In genomic region chr2:54455584-54456525, GRCh38 we compare ENCODE assay signal across 1 cellular context.
TF ChIP-seq lines count a peak whose summit lies in the region.

Gene SPTBN1, plus strand, starts transcription at chr2:54456327. Its CDS starts 70,092 bp downstream, at chr2:54526419.

TF ChIP-seq in HepG2, 621 proteins besides CTCF, POLR2A, EP300 and RAD21 (continued from another document and continues in another):
- peak; percentile 51; the same call in 1 of the 2 replicates for TF ChIP-seq RERE (CRISPR knock-in tag; IDR thresholded peaks at IDR 0.05; ENCODE audit: low read depth)
- TF ChIP-seq ELF3 (CRISPR knock-in tag; IDR thresholded peaks at IDR 0.05), result peak; percentile 65
- TF ChIP-seq ZNF547 (CRISPR knock-in tag; IDR thresholded peaks at IDR 0.05), result peak; percentile 89
- TF ChIP-seq GPBP1L1 (CRISPR knock-in tag; IDR thresholded peaks at IDR 0.05), result no peak
- TF ChIP-seq SNAI1 (CRISPR knock-in tag; IDR thresholded peaks at IDR 0.05; ENCODE audit: borderline replicate concordance), result no peak
- no peak for TF ChIP-seq CEBPB (IDR thresholded peaks at IDR 0.05; ENCODE audit: borderline replicate concordance, low read depth, low read length)
- TF ChIP-seq MAFG (CRISPR knock-in tag; IDR thresholded peaks at IDR 0.05), result no peak
- peak; percentile 67; the same call in 1 of the 2 replicates for TF ChIP-seq ZNF770 (CRISPR knock-in tag; IDR thresholded peaks at IDR 0.05)
- peak; percentile 52; the same call in 1 of the 2 replicates for TF ChIP-seq ZNF878 (CRISPR knock-in tag; IDR thresholded peaks at IDR 0.05)
- peak; percentile 85 for TF ChIP-seq PHF21A (CRISPR knock-in tag; IDR thresholded peaks at IDR 0.05)
- no peak; the same call in none of the 2 replicates for TF ChIP-seq NFYB (CRISPR knock-in tag; IDR thresholded peaks at IDR 0.05)
- peak; percentile 56 for TF ChIP-seq GATAD1 (CRISPR knock-in tag; IDR thresholded peaks at IDR 0.05)
- TF ChIP-seq ZNF382 (CRISPR knock-in tag; IDR thresholded peaks at IDR 0.05; ENCODE audit: borderline replicate concordance), result no peak
- peak; percentile 69; the same call in 1 of the 2 replicates for TF ChIP-seq MAX (IDR thresholded peaks at IDR 0.05)
- TF ChIP-seq TAF1 (CRISPR knock-in tag; IDR thresholded peaks at IDR 0.05), result peak; percentile 90
- TF ChIP-seq ZNF580 (CRISPR knock-in tag; IDR thresholded peaks at IDR 0.05; ENCODE audit: borderline replicate concordance, low read depth), result peak; percentile 86; the same call in 1 of the 2 replicates
- peak; percentile 69; the same call in 1 of the 2 replicates for TF ChIP-seq ZNF564 (CRISPR knock-in tag; IDR thresholded peaks at IDR 0.05)
- peak; percentile 88 for TF ChIP-seq TFAP4 (IDR thresholded peaks at IDR 0.05; ENCODE audit: borderline replicate concordance, low read depth)
- peak; percentile 69 for TF ChIP-seq CBX1 (IDR thresholded peaks at IDR 0.05; ENCODE audit: low read depth)
- TF ChIP-seq ZBTB21 (CRISPR knock-in tag; IDR thresholded peaks at IDR 0.05), result no peak
- peak; percentile 70; the same call in 1 of the 2 replicates for TF ChIP-seq MXD3 (CRISPR knock-in tag; IDR thresholded peaks at IDR 0.05)
- TF ChIP-seq ZNF207 (IDR thresholded peaks at IDR 0.05; ENCODE audit: borderline replicate concordance), result no peak
- TF ChIP-seq ZBTB25 (CRISPR knock-in tag; IDR thresholded peaks at IDR 0.05), result peak; percentile 88
- no peak for TF ChIP-seq NFIC (IDR thresholded peaks at IDR 0.05; ENCODE audit: low read length)
- peak; percentile 57 for TF ChIP-seq HMG20B (CRISPR knock-in tag; conservative IDR thresholded peaks at IDR 0.05)
- TF ChIP-seq ZNF260 (CRISPR knock-in tag; IDR thresholded peaks at IDR 0.05; ENCODE audit: borderline replicate concordance, low read depth), result no peak
- peak; percentile 100 for TF ChIP-seq MAZ (IDR thresholded peaks at IDR 0.05; ENCODE audit: borderline replicate concordance, low read depth, low read length)
- TF ChIP-seq MAZ (CRISPR knock-in tag; IDR thresholded peaks at IDR 0.05; ENCODE audit: low read depth), result peak; percentile 99
- TF ChIP-seq TRIM22 (IDR thresholded peaks at IDR 0.05), result no peak
- peak; percentile 81 for TF ChIP-seq POLR2AphosphoS5 (IDR thresholded peaks at IDR 0.05; ENCODE audit: low read depth, low read length)
- TF ChIP-seq SAFB2 (CRISPR knock-in tag; IDR thresholded peaks at IDR 0.05; ENCODE audit: borderline replicate concordance, low read depth), result peak; percentile 69; the same call in 1 of the 2 replicates
- no peak for TF ChIP-seq ZNF567 (CRISPR knock-in tag; IDR thresholded peaks at IDR 0.05; ENCODE audit: borderline replicate concordance)
- TF ChIP-seq XBP1 (CRISPR knock-in tag; IDR thresholded peaks at IDR 0.05), result no peak
- TF ChIP-seq ZNF205 (CRISPR knock-in tag; IDR thresholded peaks at IDR 0.05), result 0 out of 2 replicates have a peak, but pooled peaks have one; percentile 57
- peak; percentile 62 for TF ChIP-seq ELF1 (CRISPR knock-in tag; IDR thresholded peaks at IDR 0.05)
- 0 out of 2 replicates have a peak, but pooled peaks have one; percentile 46 for TF ChIP-seq ZNF724P (CRISPR knock-in tag; IDR thresholded peaks at IDR 0.05; ENCODE audit: borderline replicate concordance)
- TF ChIP-seq ZNF879 (CRISPR knock-in tag; IDR thresholded peaks at IDR 0.05), result no peak; the same call in 1 of the 2 replicates
- 0 out of 2 replicates have a peak, but pooled peaks have one; percentile 62 for TF ChIP-seq ZNF512 (CRISPR knock-in tag; IDR thresholded peaks at IDR 0.05)
- peak; percentile 77; the same call in 1 of the 2 replicates for TF ChIP-seq ZNF772 (CRISPR knock-in tag; IDR thresholded peaks at IDR 0.05)
